In the genomic region with DNA sequence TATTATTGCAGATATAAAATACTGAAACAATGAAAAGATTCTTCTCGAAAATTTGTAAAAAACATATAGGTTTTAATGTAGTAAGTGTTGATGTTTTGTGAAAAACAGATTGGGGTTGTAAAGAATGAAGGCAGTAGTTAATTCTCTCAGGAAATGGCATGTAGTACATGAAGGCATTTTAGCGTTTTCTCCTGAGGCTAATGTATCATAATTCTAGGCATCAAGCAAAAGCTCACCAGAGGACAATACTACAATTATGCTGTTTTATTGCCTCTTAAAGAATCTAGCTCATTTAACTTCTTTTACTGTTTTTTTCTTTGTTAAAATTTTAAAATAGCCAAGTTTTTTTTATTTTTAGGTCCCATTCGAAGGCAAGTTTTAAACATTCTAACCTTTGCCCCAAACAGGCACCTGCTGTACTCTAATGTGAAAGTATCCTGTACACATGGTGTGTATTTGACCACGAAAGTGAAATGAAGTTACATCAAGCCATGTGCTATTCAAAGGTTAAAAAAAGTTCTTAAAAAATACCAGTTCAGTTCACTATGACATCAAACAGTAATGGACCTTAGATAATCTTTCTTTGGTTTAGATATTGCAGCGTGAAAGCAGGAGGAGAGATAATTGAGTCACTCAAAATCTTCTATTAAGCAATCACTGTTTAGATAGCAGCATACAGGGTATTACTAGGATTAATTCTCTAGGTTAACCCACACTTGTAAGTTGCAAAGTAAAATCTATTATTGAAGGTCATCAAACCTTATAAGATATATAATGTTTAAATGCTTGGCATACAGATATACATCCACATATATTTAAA, we compare ENCODE assay signal across 1 cellular context.
TF ChIP-seq lines count a peak whose summit lies in the region.

No MANE protein-coding gene starts in this region.

TF ChIP-seq in SK-N-SH, 30 proteins besides CTCF, POLR2A, EP300 and RAD21 (continued from another document):
- TF ChIP-seq, protein P1, sequence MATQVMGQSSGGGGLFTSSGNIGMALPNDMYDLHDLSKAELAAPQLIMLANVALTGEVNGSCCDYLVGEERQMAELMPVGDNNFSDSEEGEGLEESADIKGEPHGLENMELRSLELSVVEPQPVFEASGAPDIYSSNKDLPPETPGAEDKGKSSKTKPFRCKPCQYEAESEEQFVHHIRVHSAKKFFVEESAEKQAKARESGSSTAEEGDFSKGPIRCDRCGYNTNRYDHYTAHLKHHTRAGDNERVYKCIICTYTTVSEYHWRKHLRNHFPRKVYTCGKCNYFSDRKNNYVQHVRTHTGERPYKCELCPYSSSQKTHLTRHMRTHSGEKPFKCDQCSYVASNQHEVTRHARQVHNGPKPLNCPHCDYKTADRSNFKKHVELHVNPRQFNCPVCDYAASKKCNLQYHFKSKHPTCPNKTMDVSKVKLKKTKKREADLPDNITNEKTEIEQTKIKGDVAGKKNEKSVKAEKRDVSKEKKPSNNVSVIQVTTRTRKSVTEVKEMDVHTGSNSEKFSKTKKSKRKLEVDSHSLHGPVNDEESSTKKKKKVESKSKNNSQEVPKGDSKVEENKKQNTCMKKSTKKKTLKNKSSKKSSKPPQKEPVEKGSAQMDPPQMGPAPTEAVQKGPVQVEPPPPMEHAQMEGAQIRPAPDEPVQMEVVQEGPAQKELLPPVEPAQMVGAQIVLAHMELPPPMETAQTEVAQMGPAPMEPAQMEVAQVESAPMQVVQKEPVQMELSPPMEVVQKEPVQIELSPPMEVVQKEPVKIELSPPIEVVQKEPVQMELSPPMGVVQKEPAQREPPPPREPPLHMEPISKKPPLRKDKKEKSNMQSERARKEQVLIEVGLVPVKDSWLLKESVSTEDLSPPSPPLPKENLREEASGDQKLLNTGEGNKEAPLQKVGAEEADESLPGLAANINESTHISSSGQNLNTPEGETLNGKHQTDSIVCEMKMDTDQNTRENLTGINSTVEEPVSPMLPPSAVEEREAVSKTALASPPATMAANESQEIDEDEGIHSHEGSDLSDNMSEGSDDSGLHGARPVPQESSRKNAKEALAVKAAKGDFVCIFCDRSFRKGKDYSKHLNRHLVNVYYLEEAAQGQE (IDR thresholded peaks at IDR 0.05; ENCODE audit: low read depth, low read length), result no peak
- TF ChIP-seq NRF1 (IDR thresholded peaks at IDR 0.05; ENCODE audit: low read depth, low read length) (no peak), MEF2A (IDR thresholded peaks at IDR 0.05; ENCODE audit: borderline replicate concordance, low read depth) (no peak), GABPA (IDR thresholded peaks at IDR 0.05; ENCODE audit: low read depth) (no peak), RFX5 (IDR thresholded peaks at IDR 0.05; ENCODE audit: low read length) (no peak), RXRA (IDR thresholded peaks at IDR 0.05; ENCODE audit: borderline replicate concordance, low read depth) (no peak), EZH2phosphoT487 (IDR thresholded peaks at IDR 0.05; ENCODE audit: borderline replicate concordance, low read depth) (no peak), CHD2 (IDR thresholded peaks at IDR 0.05; ENCODE audit: low read length, partially characterized antibody) (no peak)
- TF ChIP-seq, protein P2, sequence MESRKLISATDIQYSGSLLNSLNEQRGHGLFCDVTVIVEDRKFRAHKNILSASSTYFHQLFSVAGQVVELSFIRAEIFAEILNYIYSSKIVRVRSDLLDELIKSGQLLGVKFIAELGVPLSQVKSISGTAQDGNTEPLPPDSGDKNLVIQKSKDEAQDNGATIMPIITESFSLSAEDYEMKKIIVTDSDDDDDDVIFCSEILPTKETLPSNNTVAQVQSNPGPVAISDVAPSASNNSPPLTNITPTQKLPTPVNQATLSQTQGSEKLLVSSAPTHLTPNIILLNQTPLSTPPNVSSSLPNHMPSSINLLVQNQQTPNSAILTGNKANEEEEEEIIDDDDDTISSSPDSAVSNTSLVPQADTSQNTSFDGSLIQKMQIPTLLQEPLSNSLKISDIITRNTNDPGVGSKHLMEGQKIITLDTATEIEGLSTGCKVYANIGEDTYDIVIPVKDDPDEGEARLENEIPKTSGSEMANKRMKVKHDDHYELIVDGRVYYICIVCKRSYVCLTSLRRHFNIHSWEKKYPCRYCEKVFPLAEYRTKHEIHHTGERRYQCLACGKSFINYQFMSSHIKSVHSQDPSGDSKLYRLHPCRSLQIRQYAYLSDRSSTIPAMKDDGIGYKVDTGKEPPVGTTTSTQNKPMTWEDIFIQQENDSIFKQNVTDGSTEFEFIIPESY (IDR thresholded peaks at IDR 0.05; ENCODE audit: borderline replicate concordance, low read depth), result no peak
